ENCODE assay signal across 5 cellular contexts in genomic region chr12:64775147-64775736, GRCh38. TPM values are rescaled to one million over a fixed set of nuclear protein-coding genes. Genes with fewer than 3 reads are reported as not detected.
DNase-seq lines count a peak whose midpoint lies in the region; ATAC-seq, FAIRE-seq and TF ChIP-seq lines count a peak whose summit lies in the region.
"Not testable (repeated sequence)": the region's sequence is repeated elsewhere in the genome, so short reads cannot be mapped to it uniquely, and the experiment has no call there.
"Had no signal": no experiment of that assay in that cellular context is flagged by ENCODE, and none has a peak within 500 bp of the region (broad histone marks: within the 10 kb centered on the region; RNA-seq: fewer than 3 reads in every experiment).

No MANE protein-coding gene starts in this region.

- not testable (repeated sequence) for TF ChIP-seq POLR2A in HCT116 (IDR thresholded peaks at IDR 0.05; ENCODE audit: borderline replicate concordance, extremely low read depth, insufficient read depth, insufficient read length)

- intact Hi-C loops in HCT116 (cut with micrococcal nuclease) = not testable (repeated sequence)

- POLR2A ChIA-PET in HCT116 (lab: Charles Lee); HEK293 (lab: Yijun Ruan, JAX): not testable (repeated sequence)

- ATAC-seq in HCT116 = not testable (repeated sequence)

- BruUV-seq in HCT116 (replicated peaks; lab: Mats Ljungman, UMichigan) = not testable (repeated sequence)

- not testable (repeated sequence) for TF ChIP-seq RAD21 in HCT116 (IDR thresholded peaks at IDR 0.05; ENCODE audit: low read depth)

- H3K9ac ChIP-seq in HCT116 (ENCODE audit: low read length) = not testable (repeated sequence)

- H3K27ac ChIP-seq in HCT116 (ENCODE audit: low read depth, low read length); HEK293 (ENCODE audit: extremely low read depth, low read depth, low read length): not testable (repeated sequence)

- CTCF ChIA-PET in HCT116 (lab: Charles Lee) = not testable (repeated sequence)
- CTCF ChIA-PET in HEK293 (lab: Yijun Ruan, JAX) = interaction anchor here (0.9 kb wide), 1 partner anchor 349 kb away, joined by 3 read pairs; no protein-coding TSS in a partner anchor

- H2AFZ ChIP-seq in HCT116 (ENCODE audit: low read depth, low read length, poor library complexity, severe bottlenecking) = not testable (repeated sequence)

- not testable (repeated sequence) for H3K9me3 ChIP-seq in HCT116 (ENCODE audit: control insufficient read depth in 1 of 2, insufficient read depth in 1 of 2, low read depth in 1 of 2, low read length in 2 of 2); HEK293 (ENCODE audit: control insufficient read depth, insufficient read depth, low read depth, low read length)

- H3K4me2 ChIP-seq in HCT116 (ENCODE audit: low read length) = not testable (repeated sequence)

- H3K79me2 ChIP-seq in HCT116 (ENCODE audit: insufficient read depth, low read length) = not testable (repeated sequence)

- TF ChIP-seq CTCF in HCT116 (IDR thresholded peaks at IDR 0.05 in 2 of 3, conservative IDR thresholded peaks at IDR 0.05 in 1 of 3; ENCODE audit: borderline replicate concordance in 1 of 3, insufficient read depth in 1 of 3, low read depth in 2 of 3, low read length in 2 of 3); HEK293 (tag by site-specific recombination; IDR thresholded peaks at IDR 0.05): not testable (repeated sequence)

- H3K4me1 ChIP-seq in HCT116 (ENCODE audit: control insufficient read depth in 1 of 2, insufficient read depth in 2 of 2, low read length in 2 of 2); HEK293 (ENCODE audit: control insufficient read depth, insufficient read depth, low read length): not testable (repeated sequence)

- H3K9me2 ChIP-seq in HCT116 (ENCODE audit: insufficient read depth) = not testable (repeated sequence)

- H3K27me3 ChIP-seq in HCT116 (ENCODE audit: insufficient read depth, low read length) = not testable (repeated sequence)

- DNase-seq in HCT116 (ENCODE audit: low read depth, low spot score) = not testable (repeated sequence)

- RAD21 ChIA-PET in HCT116 (lab: Charles Lee; ENCODE audit: low non-redundant PET in 1 of 2, low total read pairs in 2 of 2, uncharacterized antibody in 2 of 2, unreplicated experiment in 2 of 2) = not testable (repeated sequence)

- FAIRE-seq in A204.1 (lab: Jason Lieb, UNC) = peak; percentile 3

- not testable (repeated sequence) for H3K4me3 ChIP-seq in HCT116 (replicated peaks in 1 of 2; ENCODE audit: low read depth in 1 of 2, low read length in 2 of 2); HEK293 (ENCODE audit: low read depth, low read length)

- H4K20me1 ChIP-seq in HCT116 (ENCODE audit: insufficient read depth) = not testable (repeated sequence)

- not testable (repeated sequence) for H3K36me3 ChIP-seq in HCT116 (ENCODE audit: control insufficient read depth in 1 of 2, insufficient read depth in 2 of 2, low read length in 2 of 2); HEK293 (ENCODE audit: control insufficient read depth in 2 of 2, insufficient read depth in 1 of 2, low read length in 2 of 2)

TF ChIP-seq in HCT116, 20 proteins besides CTCF, POLR2A, EP300 and RAD21:
- peak; percentile 18; the same call in 1 of the 2 replicates for TF ChIP-seq CBX3 (IDR thresholded peaks at IDR 0.05; ENCODE audit: low read depth)

TF ChIP-seq in HEK293, 187 proteins besides CTCF, POLR2A, EP300 and RAD21:
- TF ChIP-seq TRIM28 (IDR thresholded peaks at IDR 0.05; ENCODE audit: borderline replicate concordance, low read length) (0 out of 2 replicates have a peak, but pooled peaks have one; percentile 59), SETDB1 (IDR thresholded peaks at IDR 0.05; ENCODE audit: insufficient read length, low read length) (peak; percentile 92), ZNF529 (tag by site-specific recombination; IDR thresholded peaks at IDR 0.05; ENCODE audit: insufficient replicate concordance) (peak; percentile 96)

RNA-seq across cellular contexts. Expression of gene GNS, which starts 16.0 kb away (rescaled TPM):
- 45.7 TPM for total RNA-seq in HCT116 (2021; ENCODE audit: unreplicated experiment)
- polyA plus RNA-seq in HCT116 (2012) = 27.1 and 28.1 TPM in 2 replicates

RNA-seq across cellular contexts. Expression of gene TBC1D30, which starts 49.2 kb away (rescaled TPM):
- 24.1 TPM for total RNA-seq in HCT116 (2021; ENCODE audit: unreplicated experiment)
- 10.9 and 12.5 TPM in 2 replicates for polyA plus RNA-seq in HCT116 (2012)
- polyA plus RNA-seq: CD4-positive, alpha-beta memory T cell; CD8-positive, alpha-beta memory T cell had no signal
